1 cellular context compared by ENCODE assay signal in genomic region chr15:73620078-73620477, GRCh38.
TF ChIP-seq lines count a peak whose summit lies in the region.

No MANE protein-coding gene starts in this region.

TF ChIP-seq in IMR-90, 13 proteins besides CTCF, POLR2A, EP300 and RAD21 (continued from another document):
- no peak for TF ChIP-seq ELK1 (IDR thresholded peaks at IDR 0.05; ENCODE audit: borderline replicate concordance, low read depth, low read length)
- TF ChIP-seq CEBPB (IDR thresholded peaks at IDR 0.05; ENCODE audit: low read depth, low read length) = no peak
- no peak for TF ChIP-seq CHD1 (IDR thresholded peaks at IDR 0.05; ENCODE audit: low read depth, low read length)
- no peak for TF ChIP-seq MAZ (IDR thresholded peaks at IDR 0.05; ENCODE audit: borderline replicate concordance, low read depth, low read length)
- no peak for TF ChIP-seq MAFK (IDR thresholded peaks at IDR 0.05; ENCODE audit: low read depth, low read length)
- TF ChIP-seq MXI1 (IDR thresholded peaks at IDR 0.05; ENCODE audit: borderline replicate concordance, low read depth, low read length) = no peak
- TF ChIP-seq USF2 (IDR thresholded peaks at IDR 0.05; ENCODE audit: low read depth, low read length) = no peak
- TF ChIP-seq RCOR1 (IDR thresholded peaks at IDR 0.05; ENCODE audit: insufficient replicate concordance, low read length) = no peak
- no peak for TF ChIP-seq RFX5 (IDR thresholded peaks at IDR 0.05; ENCODE audit: low read depth, low read length)
- TF ChIP-seq SMC3 (IDR thresholded peaks at IDR 0.05; ENCODE audit: low read depth, low read length) = no peak
- no peak for TF ChIP-seq BHLHE40 (IDR thresholded peaks at IDR 0.05; ENCODE audit: low read depth, low read length)
TF ChIP-seq in IMR-90: peak in this region for 0.
